Comparison of ENCODE assay signal across 13 cellular contexts in the genomic region with DNA sequence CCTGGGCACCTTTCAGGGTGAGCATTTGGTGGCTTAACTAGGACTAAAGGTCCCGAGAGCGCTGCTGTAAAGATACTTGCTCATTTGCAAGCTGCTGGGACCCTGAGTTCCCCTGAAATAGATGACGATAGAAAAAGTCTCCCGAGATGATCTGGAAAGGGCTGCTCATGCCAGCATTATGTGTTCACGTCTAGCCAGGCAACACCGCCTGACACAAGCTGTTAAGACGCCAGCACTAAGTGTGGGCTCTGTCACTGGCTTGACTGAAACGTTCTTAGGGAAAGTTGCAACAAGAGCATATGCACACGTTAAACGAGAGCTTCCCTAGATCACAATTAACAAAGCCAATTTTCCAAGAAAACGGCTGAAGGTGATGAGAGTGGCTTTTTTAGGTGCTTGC.
DNase-seq lines count a peak whose midpoint lies in the region; ATAC-seq, FAIRE-seq and TF ChIP-seq lines count a peak whose summit lies in the region.
"Had no signal": no experiment of that assay in that cellular context is flagged by ENCODE, and none has a peak within 500 bp of the region (broad histone marks: within the 10 kb centered on the region; RNA-seq: fewer than 3 reads in every experiment).

No MANE protein-coding gene starts in this region.

- TF ChIP-seq POLR2A in HepG2 (IDR thresholded peaks at IDR 0.05; ENCODE audit: insufficient read depth in 1 of 2, low read depth in 2 of 2, low read length in 2 of 2) = no peak

- no peak overlapping the region for H3K9ac ChIP-seq in HepG2 (ENCODE audit: insufficient read depth, low read depth, low read length)
- H3K9ac ChIP-seq: BLaER1 had no signal

- no peaks in the 10 kb centered on the region; the same call in 1 of the 2 replicates for H3K36me3 Mint-ChIP-seq in WTC11
- peaks cover 39 to 70% of the 10 kb centered on the region in 2 donors for H3K36me3 Mint-ChIP-seq in stimulated activated naive B cell treated with anti-CD40 and anti-IgM and Interleukin-4, amounts not matched to agents 10 μg/mL and 1 μg/mL and 100 μg/mL, for 72 hours
- peaks cover 17% of the 10 kb centered on the region for H3K36me3 Mint-ChIP-seq in activated naive CD4-positive, alpha-beta T cell treated with anti-CD3 and anti-CD28 coated beads for 36 hours (ENCODE audit: low read depth)

- peak; percentile 34 for DNase-seq in Ammon's horn (ENCODE audit: low spot score)
- DNase-seq in WTC11 (ENCODE audit: low spot score) = no peak
- no peak for DNase-seq in HepG2 (ENCODE audit: low spot score)
- DNase-seq in stimulated activated naive B cell treated with anti-CD40 and anti-IgM and Interleukin-4, amounts not matched to agents 10 μg/mL and 1 μg/mL and 100 μg/mL, for 72 hours = no peak
- DNase-seq in activated naive CD4-positive, alpha-beta T cell treated with anti-CD3 and anti-CD28 coated beads for 36 hours = no peak
- DNase-seq in HPDE6-E6E7 (ENCODE audit: extremely low spot score) = no peak
- DNase-seq in RCC 7860 (ENCODE audit: low spot score) = no peak
- DNase-seq: DMS53 had no signal

- no peak overlapping the region for H3K27ac ChIP-seq in HepG2 (ENCODE audit: extremely low read length, insufficient read depth, low read length)
- H3K27ac ChIP-seq: BLaER1 had no signal

- TF ChIP-seq EP300 in HepG2 (IDR thresholded peaks at IDR 0.05; ENCODE audit: low read depth in 2 of 2, low read length in 2 of 2) (no peak), HepG2 (CRISPR knock-in tag; IDR thresholded peaks at IDR 0.05; ENCODE audit: borderline replicate concordance) (no peak)

- in situ Hi-C loops in HepG2 (cut with HindIII; ENCODE audit: extremely low pct_ligation_motif_present, low pct_unique_long_range_greater_than_20kb) = no loop called here

- WGBS in HepG2 (ENCODE audit: low lambda C conversion rate) = 98% methylated on average over 11 of the region's 11 CpGs

- H3K27ac Mint-ChIP-seq in WTC11 = 0 out of 2 replicates have a peak overlapping the region, but pooled peaks have one; percentile 23
- H3K27ac Mint-ChIP-seq in stimulated activated naive B cell treated with anti-CD40 and anti-IgM and Interleukin-4, amounts not matched to agents 10 μg/mL and 1 μg/mL and 100 μg/mL, for 72 hours = peak overlapping the region; percentile 22
- H3K27ac Mint-ChIP-seq in activated naive CD4-positive, alpha-beta T cell treated with anti-CD3 and anti-CD28 coated beads for 36 hours = no peak overlapping the region

- no peak for ATAC-seq in WTC11
- no peak for ATAC-seq in HepG2
- ATAC-seq in stimulated activated naive B cell treated with anti-CD40 and anti-IgM and Interleukin-4, amounts not matched to agents 10 μg/mL and 1 μg/mL and 100 μg/mL, for 72 hours (replicated peaks) = no peak
- ATAC-seq: GM12878 had no signal

- no peak for TF ChIP-seq RAD21 in HepG2 (CRISPR knock-in tag; IDR thresholded peaks at IDR 0.05)

- no TSS peak for BruUV-seq in HepG2 (replicated peaks; lab: Mats Ljungman, UMichigan)

- H4K20me1 ChIP-seq in HepG2 (ENCODE audit: insufficient read depth, low read length) = no peaks in the 10 kb centered on the region

- no peak overlapping the region for H3K4me3 ChIP-seq in HepG2 (replicated peaks in 1 of 3; ENCODE audit: insufficient read depth in 1 of 3, low read depth in 2 of 3, low read length in 3 of 3)
- H3K4me3 ChIP-seq: BLaER1, GM12878, HAP-1 had no signal

- H3K9me3 Mint-ChIP-seq in WTC11 = no peaks in the 10 kb centered on the region
- H3K9me3 Mint-ChIP-seq in stimulated activated naive B cell treated with anti-CD40 and anti-IgM and Interleukin-4, amounts not matched to agents 10 μg/mL and 1 μg/mL and 100 μg/mL, for 72 hours = no peaks in the 10 kb centered on the region
- no peaks in the 10 kb centered on the region for H3K9me3 Mint-ChIP-seq in activated naive CD4-positive, alpha-beta T cell treated with anti-CD3 and anti-CD28 coated beads for 36 hours

- peaks cover 61 to 85% of the 10 kb centered on the region in 2 experiments for H3K36me3 ChIP-seq in HepG2 (replicated peaks in 1 of 2; ENCODE audit: control insufficient read depth in 1 of 2, insufficient read depth in 2 of 2, low read length in 2 of 2)
- H3K36me3 ChIP-seq: HAP-1 had no signal

- no peaks in the 10 kb centered on the region for H3K9me3 ChIP-seq in HepG2 (ENCODE audit: low read length)
- H3K9me3 ChIP-seq: BLaER1, HAP-1 had no signal

- H3K27me3 Mint-ChIP-seq in WTC11 (ENCODE audit: low read depth) = no peaks in the 10 kb centered on the region
- no peaks in the 10 kb centered on the region for H3K27me3 Mint-ChIP-seq in stimulated activated naive B cell treated with anti-CD40 and anti-IgM and Interleukin-4, amounts not matched to agents 10 μg/mL and 1 μg/mL and 100 μg/mL, for 72 hours
- H3K27me3 Mint-ChIP-seq in activated naive CD4-positive, alpha-beta T cell treated with anti-CD3 and anti-CD28 coated beads for 36 hours (ENCODE audit: low read depth) = no peaks in the 10 kb centered on the region

- intact Hi-C loops in HepG2 (cut with micrococcal nuclease; ENCODE audit: unreplicated experiment) = no loop called here
- intact Hi-C loops in activated naive CD4-positive, alpha-beta T cell treated with anti-CD3 and anti-CD28 coated beads for 36 hours (cut with micrococcal nuclease) = no loop called here

- no peak overlapping the region for H3K4me2 ChIP-seq in HepG2 (ENCODE audit: low read depth, low read length)
- H3K4me2 ChIP-seq: BLaER1 had no signal

- no peaks in the 10 kb centered on the region for H3K4me1 Mint-ChIP-seq in WTC11
- H3K4me1 Mint-ChIP-seq in stimulated activated naive B cell treated with anti-CD40 and anti-IgM and Interleukin-4, amounts not matched to agents 10 μg/mL and 1 μg/mL and 100 μg/mL, for 72 hours = peaks cover 9 to 21% of the 10 kb centered on the region in 2 donors
- H3K4me1 Mint-ChIP-seq in activated naive CD4-positive, alpha-beta T cell treated with anti-CD3 and anti-CD28 coated beads for 36 hours (ENCODE audit: low read depth) = peaks cover 6% of the 10 kb centered on the region

- no peaks in the 10 kb centered on the region for H3K4me1 ChIP-seq in HepG2 (ENCODE audit: insufficient read depth, low read length)
- H3K4me1 ChIP-seq: BLaER1, HAP-1 had no signal

- H3K4me3 Mint-ChIP-seq in WTC11 = no peak overlapping the region
- no peak overlapping the region for H3K4me3 Mint-ChIP-seq in stimulated activated naive B cell treated with anti-CD40 and anti-IgM and Interleukin-4, amounts not matched to agents 10 μg/mL and 1 μg/mL and 100 μg/mL, for 72 hours
- no peak overlapping the region for H3K4me3 Mint-ChIP-seq in activated naive CD4-positive, alpha-beta T cell treated with anti-CD3 and anti-CD28 coated beads for 36 hours

- no peaks in the 10 kb centered on the region for H3K79me2 ChIP-seq in HepG2 (ENCODE audit: insufficient read depth, low read length)

- no peak for FAIRE-seq in HepG2 (lab: Jason Lieb, UNC)
- no peak for FAIRE-seq in RCC 7860 (lab: Jason Lieb, UNC)
- FAIRE-seq: A204.1, H1 had no signal

- CTCF ChIA-PET in WTC11 (lab: Charles Lee) (no interaction called here), HepG2 (lab: Yijun Ruan, JAX; ENCODE audit: low intra/inter-chr PET ratio, low total read pairs) (no interaction called here)
- CTCF ChIA-PET in activated naive CD4-positive, alpha-beta T cell treated with anti-CD3 and anti-CD28 coated beads for 36 hours (lab: Charles Lee) = interaction anchor here (0.8 kb wide), 1 partner anchor 15 kb away, joined by 3 read pairs; no protein-coding TSS in a partner anchor

- H2AFZ ChIP-seq in HepG2 (ENCODE audit: low read length) = no peak overlapping the region

- no peak for TF ChIP-seq CTCF in WTC11 (IDR thresholded peaks at IDR 0.05)
- no peak for TF ChIP-seq CTCF in HepG2 (CRISPR knock-in tag; IDR thresholded peaks at IDR 0.05)

- H3K27me3 ChIP-seq in HepG2 (ENCODE audit: control insufficient read depth in 1 of 2, insufficient read depth in 2 of 2, low read length in 2 of 2) = no peaks in the 10 kb centered on the region
- H3K27me3 ChIP-seq: BLaER1 had no signal

- POLR2A ChIA-PET in WTC11 (lab: Charles Lee) (no interaction called here), HepG2 (lab: Yijun Ruan, JAX) (no interaction called here)

TF ChIP-seq in WTC11, 78 proteins besides CTCF, POLR2A, EP300 and RAD21 (continues in another document):
- no peak for TF ChIP-seq ZNF396 (CRISPR knock-in tag; IDR thresholded peaks at IDR 0.05; ENCODE audit: borderline replicate concordance)
- TF ChIP-seq, protein P1, sequence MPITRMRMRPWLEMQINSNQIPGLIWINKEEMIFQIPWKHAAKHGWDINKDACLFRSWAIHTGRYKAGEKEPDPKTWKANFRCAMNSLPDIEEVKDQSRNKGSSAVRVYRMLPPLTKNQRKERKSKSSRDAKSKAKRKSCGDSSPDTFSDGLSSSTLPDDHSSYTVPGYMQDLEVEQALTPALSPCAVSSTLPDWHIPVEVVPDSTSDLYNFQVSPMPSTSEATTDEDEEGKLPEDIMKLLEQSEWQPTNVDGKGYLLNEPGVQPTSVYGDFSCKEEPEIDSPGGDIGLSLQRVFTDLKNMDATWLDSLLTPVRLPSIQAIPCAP (CRISPR knock-in tag; IDR thresholded peaks at IDR 0.05) = no peak
- TF ChIP-seq, protein P2, sequence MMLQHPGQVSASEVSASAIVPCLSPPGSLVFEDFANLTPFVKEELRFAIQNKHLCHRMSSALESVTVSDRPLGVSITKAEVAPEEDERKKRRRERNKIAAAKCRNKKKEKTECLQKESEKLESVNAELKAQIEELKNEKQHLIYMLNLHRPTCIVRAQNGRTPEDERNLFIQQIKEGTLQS (CRISPR knock-in tag; conservative IDR thresholded peaks at IDR 0.05) = no peak

TF ChIP-seq in HepG2, 621 proteins besides CTCF, POLR2A, EP300 and RAD21 (continues in another document):
- no peak for TF ChIP-seq TBL1XR1 (IDR thresholded peaks at IDR 0.05; ENCODE audit: borderline replicate concordance, low read length, partially characterized antibody)
- TF ChIP-seq, protein P3, sequence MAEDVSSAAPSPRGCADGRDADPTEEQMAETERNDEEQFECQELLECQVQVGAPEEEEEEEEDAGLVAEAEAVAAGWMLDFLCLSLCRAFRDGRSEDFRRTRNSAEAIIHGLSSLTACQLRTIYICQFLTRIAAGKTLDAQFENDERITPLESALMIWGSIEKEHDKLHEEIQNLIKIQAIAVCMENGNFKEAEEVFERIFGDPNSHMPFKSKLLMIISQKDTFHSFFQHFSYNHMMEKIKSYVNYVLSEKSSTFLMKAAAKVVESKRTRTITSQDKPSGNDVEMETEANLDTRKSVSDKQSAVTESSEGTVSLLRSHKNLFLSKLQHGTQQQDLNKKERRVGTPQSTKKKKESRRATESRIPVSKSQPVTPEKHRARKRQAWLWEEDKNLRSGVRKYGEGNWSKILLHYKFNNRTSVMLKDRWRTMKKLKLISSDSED (CRISPR knock-in tag; IDR thresholded peaks at IDR 0.05) = no peak
- TF ChIP-seq, protein P4, sequence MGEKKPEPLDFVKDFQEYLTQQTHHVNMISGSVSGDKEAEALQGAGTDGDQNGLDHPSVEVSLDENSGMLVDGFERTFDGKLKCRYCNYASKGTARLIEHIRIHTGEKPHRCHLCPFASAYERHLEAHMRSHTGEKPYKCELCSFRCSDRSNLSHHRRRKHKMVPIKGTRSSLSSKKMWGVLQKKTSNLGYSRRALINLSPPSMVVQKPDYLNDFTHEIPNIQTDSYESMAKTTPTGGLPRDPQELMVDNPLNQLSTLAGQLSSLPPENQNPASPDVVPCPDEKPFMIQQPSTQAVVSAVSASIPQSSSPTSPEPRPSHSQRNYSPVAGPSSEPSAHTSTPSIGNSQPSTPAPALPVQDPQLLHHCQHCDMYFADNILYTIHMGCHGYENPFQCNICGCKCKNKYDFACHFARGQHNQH (CRISPR knock-in tag; IDR thresholded peaks at IDR 0.05) = no peak
- TF ChIP-seq ZNF792 (CRISPR knock-in tag; IDR thresholded peaks at IDR 0.05) = no peak
